ENCODE assay signal across 9 cellular contexts in genomic region chr18:53909668-53910067, GRCh38.
DNase-seq lines count a peak whose midpoint lies in the region; ATAC-seq and TF ChIP-seq lines count a peak whose summit lies in the region.
"Had no signal": no experiment of that assay in that cellular context is flagged by ENCODE, and none has a peak within 500 bp of the region (broad histone marks: within the 10 kb centered on the region; RNA-seq: fewer than 3 reads in every experiment).

No MANE protein-coding gene starts in this region.

- H3K27ac ChIP-seq in breast epithelium = no peak overlapping the region

- H3K27ac Mint-ChIP-seq in MCF 10A (ENCODE audit: low read depth, unreplicated experiment) = no peak overlapping the region
- no peak overlapping the region for H3K27ac Mint-ChIP-seq in activated CD8-positive, alpha-beta T cell treated with anti-CD3 and anti-CD28 coated beads, Interleukin-2, amount 10 ng/mL, durations not matched to agents 7 days and 5 days
- no peak overlapping the region for H3K27ac Mint-ChIP-seq in activated T-helper 1 cell treated with anti-CD3 and anti-CD28 coated beads, Interleukin-12 subunit alpha, Interleukin-12 subunit beta, Interleukin-2, Interleukin-4 antibody, amounts not matched to agents 30 ng/mL and 10 ng/mL and 1 ng/mL, durations not matched to agents 14 hours and 24 hours and 36 hours
- H3K27ac Mint-ChIP-seq: activated B cell treated with CpG ODN at 0.5 μM for 24 hours had no signal

- H3K36me3 Mint-ChIP-seq in MCF 10A (ENCODE audit: insufficient read depth, unreplicated experiment) = no peaks in the 10 kb centered on the region
- no peaks in the 10 kb centered on the region for H3K36me3 Mint-ChIP-seq in activated CD8-positive, alpha-beta T cell treated with anti-CD3 and anti-CD28 coated beads, Interleukin-2, amount 10 ng/mL, durations not matched to agents 7 days and 5 days (ENCODE audit: low read depth)
- no peaks in the 10 kb centered on the region for H3K36me3 Mint-ChIP-seq in activated T-helper 1 cell treated with anti-CD3 and anti-CD28 coated beads, Interleukin-12 subunit alpha, Interleukin-12 subunit beta, Interleukin-2, Interleukin-4 antibody, amounts not matched to agents 30 ng/mL and 10 ng/mL and 1 ng/mL, durations not matched to agents 14 hours and 24 hours and 36 hours (ENCODE audit: low read depth)

- H3K4me3 ChIP-seq in breast epithelium = no peak overlapping the region
- H3K4me3 ChIP-seq in retinal pigment epithelial cell (ENCODE audit: low read length) = no peak overlapping the region

- H3K4me3 Mint-ChIP-seq in MCF 10A (ENCODE audit: unreplicated experiment) = no peak overlapping the region
- H3K4me3 Mint-ChIP-seq in activated CD8-positive, alpha-beta T cell treated with anti-CD3 and anti-CD28 coated beads, Interleukin-2, amount 10 ng/mL, durations not matched to agents 7 days and 5 days = no peak overlapping the region
- no peak overlapping the region for H3K4me3 Mint-ChIP-seq in activated T-helper 1 cell treated with anti-CD3 and anti-CD28 coated beads, Interleukin-12 subunit alpha, Interleukin-12 subunit beta, Interleukin-2, Interleukin-4 antibody, amounts not matched to agents 30 ng/mL and 10 ng/mL and 1 ng/mL, durations not matched to agents 14 hours and 24 hours and 36 hours
- H3K4me3 Mint-ChIP-seq: activated B cell treated with CpG ODN at 0.5 μM for 24 hours had no signal

- H3K27me3 Mint-ChIP-seq in MCF 10A (ENCODE audit: insufficient read depth, unreplicated experiment) = peaks cover 11% of the 10 kb centered on the region
- no peaks in the 10 kb centered on the region for H3K27me3 Mint-ChIP-seq in activated CD8-positive, alpha-beta T cell treated with anti-CD3 and anti-CD28 coated beads, Interleukin-2, amount 10 ng/mL, durations not matched to agents 7 days and 5 days (ENCODE audit: low read depth)
- peaks cover 5% of the 10 kb centered on the region for H3K27me3 Mint-ChIP-seq in activated T-helper 1 cell treated with anti-CD3 and anti-CD28 coated beads, Interleukin-12 subunit alpha, Interleukin-12 subunit beta, Interleukin-2, Interleukin-4 antibody, amounts not matched to agents 30 ng/mL and 10 ng/mL and 1 ng/mL, durations not matched to agents 14 hours and 24 hours and 36 hours (ENCODE audit: insufficient read depth)
- H3K27me3 Mint-ChIP-seq: activated B cell treated with CpG ODN at 0.5 μM for 24 hours had no signal

- TF ChIP-seq POLR2A in breast epithelium (IDR thresholded peaks at IDR 0.05) = no peak

- no peaks in the 10 kb centered on the region for H3K4me1 ChIP-seq in breast epithelium

- H3K4me1 Mint-ChIP-seq in MCF 10A (ENCODE audit: insufficient read depth, unreplicated experiment) = no peaks in the 10 kb centered on the region
- no peaks in the 10 kb centered on the region for H3K4me1 Mint-ChIP-seq in activated CD8-positive, alpha-beta T cell treated with anti-CD3 and anti-CD28 coated beads, Interleukin-2, amount 10 ng/mL, durations not matched to agents 7 days and 5 days (ENCODE audit: low read depth)
- H3K4me1 Mint-ChIP-seq in activated T-helper 1 cell treated with anti-CD3 and anti-CD28 coated beads, Interleukin-12 subunit alpha, Interleukin-12 subunit beta, Interleukin-2, Interleukin-4 antibody, amounts not matched to agents 30 ng/mL and 10 ng/mL and 1 ng/mL, durations not matched to agents 14 hours and 24 hours and 36 hours (ENCODE audit: low read depth) = no peaks in the 10 kb centered on the region
- H3K4me1 Mint-ChIP-seq: activated B cell treated with CpG ODN at 0.5 μM for 24 hours had no signal

- H3K36me3 ChIP-seq in breast epithelium = peaks cover 4% of the 10 kb centered on the region

- DNase-seq in MCF 10A (ENCODE audit: unreplicated experiment) = peak; percentile 63
- DNase-seq in breast epithelium (ENCODE audit: low spot score in 2 of 2) = no peak
- peak; percentile 32 for DNase-seq in HPDE6-E6E7 (ENCODE audit: extremely low spot score)
- peak; percentile 51 for DNase-seq in activated CD8-positive, alpha-beta T cell treated with anti-CD3 and anti-CD28 coated beads, Interleukin-2, amount 10 ng/mL, durations not matched to agents 7 days and 5 days
- no peak for DNase-seq in retinal pigment epithelial cell (ENCODE audit: low read depth)
- DNase-seq in putamen (ENCODE audit: low spot score) = no peak
- no peak for DNase-seq in effector CD4-positive, alpha-beta T cell
- no peak for DNase-seq in activated T-helper 1 cell treated with anti-CD3 and anti-CD28 coated beads, Interleukin-12 subunit alpha, Interleukin-12 subunit beta, Interleukin-2, Interleukin-4 antibody, amounts not matched to agents 30 ng/mL and 10 ng/mL and 1 ng/mL, durations not matched to agents 14 hours and 24 hours and 36 hours (ENCODE audit: low spot score)
- DNase-seq: activated B cell treated with CpG ODN at 0.5 μM for 24 hours had no signal

- no TSS peak for BruUV-seq in MCF 10A (replicated peaks; lab: Mats Ljungman, UMichigan)

- H3K9me3 Mint-ChIP-seq in MCF 10A (ENCODE audit: unreplicated experiment) = no peaks in the 10 kb centered on the region
- no peaks in the 10 kb centered on the region for H3K9me3 Mint-ChIP-seq in activated CD8-positive, alpha-beta T cell treated with anti-CD3 and anti-CD28 coated beads, Interleukin-2, amount 10 ng/mL, durations not matched to agents 7 days and 5 days (ENCODE audit: insufficient read depth)
- H3K9me3 Mint-ChIP-seq in activated T-helper 1 cell treated with anti-CD3 and anti-CD28 coated beads, Interleukin-12 subunit alpha, Interleukin-12 subunit beta, Interleukin-2, Interleukin-4 antibody, amounts not matched to agents 30 ng/mL and 10 ng/mL and 1 ng/mL, durations not matched to agents 14 hours and 24 hours and 36 hours = no peaks in the 10 kb centered on the region
- H3K9me3 Mint-ChIP-seq: activated B cell treated with CpG ODN at 0.5 μM for 24 hours had no signal

- ATAC-seq in activated CD8-positive, alpha-beta T cell treated with anti-CD3 and anti-CD28 coated beads, Interleukin-2, amount 10 ng/mL, durations not matched to agents 7 days and 5 days = peak; percentile 36

- H3K9me3 ChIP-seq in breast epithelium = no peaks in the 10 kb centered on the region

- peak; percentile 57 for TF ChIP-seq CTCF in MCF 10A (IDR thresholded peaks at IDR 0.05; ENCODE audit: unreplicated experiment)
- no peak for TF ChIP-seq CTCF in breast epithelium (IDR thresholded peaks at IDR 0.05)
- peak; percentile 19 for TF ChIP-seq CTCF in retinal pigment epithelial cell (conservative IDR thresholded peaks at IDR 0.05; ENCODE audit: low read depth, low read length)

- POLR2A ChIA-PET in MCF 10A (lab: Yijun Ruan, JAX) = no interaction called here
- POLR2A ChIA-PET in activated CD8-positive, alpha-beta T cell treated with anti-CD3 and anti-CD28 coated beads, Interleukin-2, amount 10 ng/mL, durations not matched to agents 7 days and 5 days (lab: Charles Lee) = interaction anchor here (0.6 kb wide), 1 partner anchor 275 kb away, joined by 4 read pairs; no protein-coding TSS in a partner anchor

- H3K27me3 ChIP-seq in breast epithelium = no peaks in the 10 kb centered on the region

- intact Hi-C loops in MCF 10A (cut with micrococcal nuclease) (loop anchor here (1.0 to 5.0 kb wide), 3 partner anchors 210 to 363 kb away; no protein-coding TSS in a partner anchor), breast epithelium (cut with DNase I; ENCODE audit: low total_unique reads) (no loop called here)
- intact Hi-C loops in activated T-helper 1 cell treated with anti-CD3 and anti-CD28 coated beads, Interleukin-12 subunit alpha, Interleukin-12 subunit beta, Interleukin-2, Interleukin-4 antibody, amounts not matched to agents 30 ng/mL and 10 ng/mL and 1 ng/mL, durations not matched to agents 14 hours and 24 hours and 36 hours (cut with micrococcal nuclease) = loop anchor here (1.0 to 5.0 kb wide), 4 partner anchors 210 to 761 kb away; no protein-coding TSS in a partner anchor

- CTCF ChIA-PET in MCF 10A (lab: Yijun Ruan, JAX) = interaction anchor here (0.6 to 2.0 kb wide), 4 partner anchors 145 to 458 kb away, joined by 3 to 12 read pairs (median 6); no protein-coding TSS in a partner anchor
- CTCF ChIA-PET in activated CD8-positive, alpha-beta T cell treated with anti-CD3 and anti-CD28 coated beads, Interleukin-2, amount 10 ng/mL, durations not matched to agents 7 days and 5 days (lab: Charles Lee) = interaction anchor here (0.6 to 4.3 kb wide), 4 partner anchors 206 to 212 kb away, joined by 3 to 34 read pairs (median 3); no protein-coding TSS in a partner anchor

Comparison
In these comparisons a context has a peak if more than half of its experiments do, and no peak if none do; other contexts are left out.
1. DNase-seq: peak in MCF 10A (single experiment), HPDE6-E6E7 (single experiment) and activated CD8-positive, alpha-beta T cell treated with anti-CD3 and anti-CD28 coated beads, Interleukin-2, amount 10 ng/mL, durations not matched to agents 7 days and 5 days (single experiment); none in breast epithelium (0 of 2), retinal pigment epithelial cell (single experiment), putamen (single experiment), effector CD4-positive, alpha-beta T cell (single experiment) and activated T-helper 1 cell treated with anti-CD3 and anti-CD28 coated beads, Interleukin-12 subunit alpha, Interleukin-12 subunit beta, Interleukin-2, Interleukin-4 antibody, amounts not matched to agents 30 ng/mL and 10 ng/mL and 1 ng/mL, durations not matched to agents 14 hours and 24 hours and 36 hours (single experiment).
2. CTCF ChIP-seq: peak in MCF 10A (single experiment) and retinal pigment epithelial cell (single experiment); none in breast epithelium (0 of 3).